8 cellular contexts compared by ENCODE assay signal in genomic region chr20:56440346-56441007, GRCh38. TPM values are rescaled to one million over a fixed set of nuclear protein-coding genes. Genes with fewer than 3 reads are reported as not detected.
DNase-seq lines count a peak whose midpoint lies in the region; ATAC-seq and TF ChIP-seq lines count a peak whose summit lies in the region.

No MANE protein-coding gene starts in this region.

- H3K9me3 ChIP-seq in heart left ventricle, result no peaks in the 10 kb centered on the region

- intact Hi-C loops in heart left ventricle (cut with DNase I), result no loop called here

- in situ Hi-C loops in astrocyte of the spinal cord (cut with HindIII; ENCODE audit: low sequenced_read_pairs), result no loop called here

- peaks cover 0 to 11% (median 0%) of the 10 kb centered on the region in 9 donors for H3K36me3 ChIP-seq in heart left ventricle

- H3K4me1 ChIP-seq in heart left ventricle, result peaks cover 0 to 42% (median 3%) of the 10 kb centered on the region in 12 donors

- H3K4me3 ChIP-seq in NB4 (ENCODE audit: low read depth, low read length), result no peak overlapping the region
- no peak overlapping the region for H3K4me3 ChIP-seq in astrocyte of the spinal cord (ENCODE audit: low read depth, low read length)
- no peak overlapping the region for H3K4me3 ChIP-seq in heart left ventricle

- TF ChIP-seq CTCF in NB4 (IDR thresholded peaks at IDR 0.05; ENCODE audit: low read depth, low read length), result no peak
- no peak for TF ChIP-seq CTCF in astrocyte of the spinal cord (IDR thresholded peaks at IDR 0.05; ENCODE audit: low read depth, low read length)
- TF ChIP-seq CTCF in heart left ventricle (IDR thresholded peaks at IDR 0.05), result no peak

- TF ChIP-seq POLR2A in NB4 (IDR thresholded peaks at IDR 0.05; ENCODE audit: extremely low read depth, insufficient read length), result no peak
- TF ChIP-seq POLR2A in heart left ventricle (IDR thresholded peaks at IDR 0.05), result no peak

- DNase-seq in NB4 (ENCODE audit: low read depth) (peak; percentile 83), astrocyte of the spinal cord (ENCODE audit: low read depth, low spot score) (peak; percentile 48), heart left ventricle (no peak), cerebellum (ENCODE audit: low spot score) (no peak)
- DNase-seq in stimulated activated CD8-positive, alpha-beta memory T cell treated with anti-CD3 and anti-CD28 coated beads, Interleukin-2, amount 100 ng/mL, for 1 hour (ENCODE audit: low read depth in 2 of 2), result peak; percentile 32 to 53

- 69 to 83% (median 78%) methylated on average over 4 of the region's 4 CpGs for WGBS in heart left ventricle, 4 donors

- peak overlapping the region in 5 of 12 donors; percentile 22 to 55 (median 29) for H3K27ac ChIP-seq in heart left ventricle

- ATAC-seq in GM19463 (IDR thresholded peaks at IDR 0.05; ENCODE audit: unreplicated experiment) (peak; percentile 83), heart left ventricle (no peak), HG03571 (IDR thresholded peaks at IDR 0.05; ENCODE audit: unreplicated experiment) (no peak), GM21528 (IDR thresholded peaks at IDR 0.05; ENCODE audit: low FRiP score, unreplicated experiment) (no peak)

- H3K27me3 ChIP-seq in heart left ventricle, result no peaks in the 10 kb centered on the region

RNA-seq across cellular contexts. Expression of gene RTF2, which starts 27.9 kb away (rescaled TPM):
- total RNA-seq in heart left ventricle, result 100 to 1,000 TPM in 1 of 9 donors, 10 to 100 TPM in 8; 61.9 to 101 (median 86.2) TPM
- 100 to 1,000 TPM in 1 of 2 donors, 10 to 100 TPM in 1; 50.7 to 114 TPM for polyA plus RNA-seq in heart left ventricle
- 32.2 TPM for total RNA-seq in cerebellum

RNA-seq across cellular contexts. Expression of gene CASS4, which starts 28.4 kb away (rescaled TPM):
- total RNA-seq in heart left ventricle, result 1 to 10 TPM in 2 of 9 donors, under 1 TPM in 7; 0.07 to 3.8 (median 0.50) TPM
- polyA plus RNA-seq in heart left ventricle, result under 1 TPM; 0.38 to 0.47 TPM
- total RNA-seq in cerebellum, result 1.1 TPM

RNA-seq across cellular contexts. Expression of gene CSTF1, which starts 48.0 kb away (rescaled TPM):
- 10 to 100 TPM; 16.0 to 27.3 (median 22.0) TPM for total RNA-seq in heart left ventricle
- polyA plus RNA-seq in heart left ventricle, result 10 to 100 TPM in 1 of 2 donors, 1 to 10 TPM in 1; 4.2 to 15.3 TPM
- total RNA-seq in cerebellum, result 27.5 TPM

RNA-seq across cellular contexts. Expression of gene AURKA, which starts 48.5 kb away (rescaled TPM):
- total RNA-seq in heart left ventricle (10 to 100 TPM in 2 of 9 donors, 1 to 10 TPM in 7; 2.4 to 11.0 (median 6.3) TPM), cerebellum (8.3 TPM)
- 10 to 100 TPM in 1 of 2 donors, 1 to 10 TPM in 1; 2.2 to 19.5 TPM for polyA plus RNA-seq in heart left ventricle

Comparison
In these comparisons a context has a peak if more than half of its experiments do, and no peak if none do; other contexts are left out.
1. DNase-seq: peak in NB4 (single experiment), astrocyte of the spinal cord (single experiment) and stimulated activated CD8-positive, alpha-beta memory T cell treated with anti-CD3 and anti-CD28 coated beads, Interleukin-2, amount 100 ng/mL, for 1 hour (2 of 2); none in heart left ventricle (0 of 5) and cerebellum (single experiment).